ENCODE assay signal across 9 cellular contexts in the genomic region with DNA sequence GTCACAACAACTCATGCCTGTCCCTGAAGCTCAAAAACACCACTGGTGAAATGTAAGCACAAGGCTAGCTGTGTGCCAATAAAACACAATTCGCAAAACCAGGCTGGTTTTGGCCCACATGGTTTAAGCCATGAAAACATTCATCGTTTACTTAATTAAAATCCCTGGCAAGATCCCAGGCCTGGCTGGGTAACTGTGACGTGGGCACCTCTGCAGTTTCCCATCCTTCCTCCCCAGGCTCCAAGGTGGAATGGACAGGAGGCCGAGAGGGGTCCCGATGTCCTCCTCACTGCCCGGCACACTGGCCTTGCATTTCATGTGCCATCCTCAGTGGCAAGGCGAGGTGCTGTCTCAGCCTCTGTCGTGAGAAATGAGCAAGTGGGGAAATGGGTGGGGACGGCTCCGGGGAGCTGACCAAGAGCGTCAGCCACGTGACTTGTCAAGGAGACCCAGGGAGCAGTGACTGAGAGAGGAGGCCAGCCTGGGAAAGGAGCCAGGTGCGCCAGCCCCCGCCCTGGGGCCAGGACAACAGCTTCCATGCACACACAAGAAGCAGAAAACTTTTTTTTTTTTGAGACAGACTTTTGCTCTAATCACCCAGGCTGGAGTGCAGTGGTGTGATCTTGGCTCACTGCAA.
DNase-seq lines count a peak whose midpoint lies in the region; ATAC-seq and TF ChIP-seq lines count a peak whose summit lies in the region.
"Had no signal": no experiment of that assay in that cellular context is flagged by ENCODE, and none has a peak within 500 bp of the region (broad histone marks: within the 10 kb centered on the region; RNA-seq: fewer than 3 reads in every experiment).

No MANE protein-coding gene starts in this region.

- H3K4me1 ChIP-seq in RWPE2 (ENCODE audit: insufficient read depth, poor library complexity, severe bottlenecking) = peaks cover 16% of the 10 kb centered on the region
- peaks cover 17 to 69% (median 46%) of the 10 kb centered on the region in 4 donors for H3K4me1 ChIP-seq in stomach

- 13 to 36% (median 24%) methylated on average over 13 to 14 of the region's 14 CpGs for WGBS in stomach, 5 donors

- H3K27ac ChIP-seq in RWPE2 (ENCODE audit: poor library complexity, severe bottlenecking) (peak overlapping the region; percentile 29), stomach (peak overlapping the region; percentile 58 to 85 (median 81))

- no peaks in the 10 kb centered on the region for H3K36me3 Mint-ChIP-seq in osteocyte (ENCODE audit: unreplicated experiment)

- TF ChIP-seq CTCF in RWPE2 (IDR thresholded peaks at IDR 0.05; ENCODE audit: poor library complexity, severe bottlenecking) (no peak), stomach (IDR thresholded peaks at IDR 0.05) (no peak), osteocyte (IDR thresholded peaks at IDR 0.05) (no peak)

- TF ChIP-seq EP300 in stomach (IDR thresholded peaks at IDR 0.05) = peak; percentile 7

- peak; percentile 63 for DNase-seq in ELF-1 (ENCODE audit: low read depth, low spot score)
- no peak for DNase-seq in RWPE2 (ENCODE audit: low spot score)
- peak; percentile 67 for DNase-seq in left ventricle myocardium superior
- peak; percentile 91 for DNase-seq in stomach
- no peak for DNase-seq in NCI-H82 treated with DMSO at 0.1 percent for 48 hours (lab: John Stamatoyannopoulos, UW; ENCODE audit: unreplicated experiment)
- DNase-seq in AML-193 (lab: John Stamatoyannopoulos, UW) = no peak
- no peak for DNase-seq in NCI-H526 (lab: John Stamatoyannopoulos, UW)
- DNase-seq in osteocyte (ENCODE audit: extremely low spot score, unreplicated experiment) = no peak

- H3K9me3 Mint-ChIP-seq in osteocyte (ENCODE audit: unreplicated experiment) = peaks cover 4% of the 10 kb centered on the region

- H3K27ac Mint-ChIP-seq in osteocyte (ENCODE audit: unreplicated experiment) = no peak overlapping the region

- H3K27me3 Mint-ChIP-seq in osteocyte (ENCODE audit: unreplicated experiment) = peaks cover 18% of the 10 kb centered on the region

- no peaks in the 10 kb centered on the region for H3K27me3 ChIP-seq in RWPE2 (ENCODE audit: insufficient read depth, poor library complexity, severe bottlenecking)
- H3K27me3 ChIP-seq in stomach = no peaks in the 10 kb centered on the region

- no peak for TF ChIP-seq POLR2A in stomach (IDR thresholded peaks at IDR 0.05)

- no peak overlapping the region for H3K4me3 ChIP-seq in RWPE2 (ENCODE audit: severe bottlenecking)
- no peak overlapping the region for H3K4me3 ChIP-seq in stomach

- no peaks in the 10 kb centered on the region for H3K4me1 Mint-ChIP-seq in osteocyte (ENCODE audit: unreplicated experiment)

- no peaks in the 10 kb centered on the region for H3K9me3 ChIP-seq in RWPE2 (ENCODE audit: severe bottlenecking)
- no peaks in the 10 kb centered on the region for H3K9me3 ChIP-seq in stomach

- no peak overlapping the region for H3K4me3 Mint-ChIP-seq in osteocyte (ENCODE audit: unreplicated experiment)

- ATAC-seq in RWPE2 (ENCODE audit: low read depth) = peak; percentile 48
- ATAC-seq in left ventricle myocardium superior = peak; percentile 83
- ATAC-seq: activated CD4-positive, CD25-positive, alpha-beta regulatory T cell treated with anti-CD3 and anti-CD28 coated beads, Interleukin-2, amount 50 U/mL, for 24 hours had no signal

- intact Hi-C loops in left ventricle myocardium superior (cut with micrococcal nuclease) (no loop called here), stomach (cut with DNase I; ENCODE audit: low total_unique reads) (no loop called here)

- no peaks in the 10 kb centered on the region for H3K36me3 ChIP-seq in RWPE2 (ENCODE audit: low read depth)
- no peaks in the 10 kb centered on the region for H3K36me3 ChIP-seq in stomach

Comparison
In these comparisons a context has a peak if more than half of its experiments do, and no peak if none do; other contexts are left out.
1. DNase-seq: peak in ELF-1 (single experiment), left ventricle myocardium superior (single experiment) and stomach (single experiment); none in RWPE2 (single experiment), NCI-H82 treated with DMSO at 0.1 percent for 48 hours (single experiment), AML-193 (0 of 2), NCI-H526 (0 of 2) and osteocyte (single experiment).